In the genomic region with DNA sequence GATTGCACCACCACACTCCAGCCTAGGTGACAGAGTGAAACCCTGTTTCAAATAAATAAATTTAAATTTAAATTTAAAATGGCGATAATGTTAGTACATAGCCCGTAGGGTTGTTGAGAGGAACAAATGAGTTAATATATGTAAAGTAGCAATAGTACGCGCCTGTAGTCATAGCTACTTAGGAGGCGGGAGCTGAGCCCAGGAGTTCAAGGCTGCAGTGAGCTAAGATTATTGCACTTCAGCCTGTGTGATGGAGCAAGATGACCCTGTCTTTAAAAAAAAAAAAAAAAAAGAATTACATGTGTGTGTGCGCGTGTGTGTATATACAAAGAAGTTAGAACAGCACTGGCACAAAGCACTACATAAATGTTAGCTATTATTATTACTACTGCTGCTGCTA, we compare ENCODE assay signal across 25 cellular contexts.
DNase-seq lines count a peak whose midpoint lies in the region; ATAC-seq, FAIRE-seq and TF ChIP-seq lines count a peak whose summit lies in the region.
"Had no signal": no experiment of that assay in that cellular context is flagged by ENCODE, and none has a peak within 500 bp of the region (broad histone marks: within the 10 kb centered on the region; RNA-seq: fewer than 3 reads in every experiment).

No MANE protein-coding gene starts in this region.

- H3K4me2 ChIP-seq in HepG2 (ENCODE audit: low read depth, low read length): no peak overlapping the region
- H3K4me2 ChIP-seq in mammary epithelial cell (ENCODE audit: insufficient read depth, low read depth, low read length): no peak overlapping the region
- H3K4me2 ChIP-seq: A549; BLaER1 treated with 17β-estradiol and CSF1 and Interleukin-3, amounts not matched to agents 10 nM and 100 nM; GM23338 had no signal

- DNase-seq in HepG2 (ENCODE audit: low spot score) (peak; percentile 21), right lobe of liver (no peak), mammary epithelial cell (no peak), foreskin keratinocyte (no peak), NCI-H1417 (lab: John Stamatoyannopoulos, UW) (no peak), cerebellar cortex (ENCODE audit: low spot score) (no peak)
- no peak for DNase-seq in stimulated activated CD8-positive, alpha-beta memory T cell treated with anti-CD3 and anti-CD28 coated beads, Interleukin-4, amount 100 ng/mL, for 48 hours
- DNase-seq: 8988T; ACHN; AML-193; BE2C; CD4-positive, alpha-beta T cell; CD8-positive, alpha-beta memory T cell; DMS 273 treated with DMSO at 0.1 percent for 48 hours; DMS79; EL; GF-D8; H9 had no signal

- peaks cover 14% of the 10 kb centered on the region; the same call in 1 of the 2 replicates for H3K4me1 ChIP-seq in HepG2 (ENCODE audit: insufficient read depth, low read length)
- H3K4me1 ChIP-seq in right lobe of liver: no peaks in the 10 kb centered on the region
- H3K4me1 ChIP-seq in mammary epithelial cell (ENCODE audit: insufficient read depth, low read length): peaks cover 25% of the 10 kb centered on the region
- H3K4me1 ChIP-seq in foreskin keratinocyte: peaks cover 27% of the 10 kb centered on the region
- H3K4me1 ChIP-seq: A549, BE2C had no signal

- POLR2A ChIA-PET in HepG2 (lab: Yijun Ruan, JAX): interaction anchor here (0.6 to 0.7 kb wide), 2 partner anchors 28 to 117 kb away, joined by 3 read pairs; no protein-coding TSS in a partner anchor

- in situ Hi-C loops in HepG2 (cut with HindIII; ENCODE audit: extremely low pct_ligation_motif_present, low pct_unique_long_range_greater_than_20kb): no loop called here
- in situ Hi-C loops in mammary epithelial cell (cut with MboI; ENCODE audit: low sequenced_read_pairs in 2 of 2): no loop called here

- TF ChIP-seq POLR2A in HepG2 (IDR thresholded peaks at IDR 0.05; ENCODE audit: insufficient read depth in 1 of 2, low read depth in 2 of 2, low read length in 2 of 2): no peak
- no peak for TF ChIP-seq POLR2A in right lobe of liver (IDR thresholded peaks at IDR 0.05)

- FAIRE-seq in HepG2 (lab: Jason Lieb, UNC): no peak
- FAIRE-seq: A549, D721Med, GM12891, GM18507 had no signal

- H3K27ac ChIP-seq in HepG2 (ENCODE audit: extremely low read length, insufficient read depth, low read length): no peak overlapping the region
- H3K27ac ChIP-seq in right lobe of liver: no peak overlapping the region
- peak overlapping the region; percentile 74 for H3K27ac ChIP-seq in mammary epithelial cell (ENCODE audit: insufficient read depth, low read depth, low read length)
- peak overlapping the region; percentile 49 for H3K27ac ChIP-seq in foreskin keratinocyte
- H3K27ac ChIP-seq: A549; BLaER1 treated with 17β-estradiol and CSF1 and Interleukin-3, amounts not matched to agents 10 nM and 100 nM had no signal

- no peak overlapping the region for H3K9ac ChIP-seq in HepG2 (ENCODE audit: insufficient read depth, low read depth, low read length)
- no peak overlapping the region for H3K9ac ChIP-seq in mammary epithelial cell (ENCODE audit: insufficient read depth, low read length)
- H3K9ac ChIP-seq: BLaER1 treated with 17β-estradiol and CSF1 and Interleukin-3, amounts not matched to agents 10 nM and 100 nM had no signal

- no peak overlapping the region for H2AFZ ChIP-seq in HepG2 (ENCODE audit: low read length)
- H2AFZ ChIP-seq in mammary epithelial cell (ENCODE audit: low read depth, low read length): no peak overlapping the region
- H2AFZ ChIP-seq: GM23338 had no signal

- CTCF ChIA-PET in HepG2 (lab: Yijun Ruan, JAX; ENCODE audit: low intra/inter-chr PET ratio, low total read pairs) (no interaction called here), mammary epithelial cell (lab: Charles Lee; ENCODE audit: low non-redundant PET) (interaction anchor here (0.6 kb wide), 1 partner anchor 168 kb away, joined by 7 read pairs; no protein-coding TSS in a partner anchor)

- H3K36me3 ChIP-seq in HepG2 (replicated peaks in 1 of 2; ENCODE audit: control insufficient read depth in 1 of 2, insufficient read depth in 2 of 2, low read length in 2 of 2) (no peaks in the 10 kb centered on the region; a peak in 2 of 5 replicates), right lobe of liver (no peaks in the 10 kb centered on the region), mammary epithelial cell (ENCODE audit: insufficient read depth, low read length) (no peaks in the 10 kb centered on the region)
- H3K36me3 ChIP-seq: BE2C had no signal

- TF ChIP-seq CTCF in HepG2 (CRISPR knock-in tag; IDR thresholded peaks at IDR 0.05): no peak
- no peak for TF ChIP-seq CTCF in right lobe of liver (IDR thresholded peaks at IDR 0.05)
- no peak for TF ChIP-seq CTCF in mammary epithelial cell (conservative IDR thresholded peaks at IDR 0.05 in 1 of 2, IDR thresholded peaks at IDR 0.05 in 1 of 2; ENCODE audit: extremely low read depth in 1 of 2, insufficient read depth in 1 of 2, low read depth in 1 of 2, low read length in 2 of 2)
- TF ChIP-seq CTCF in foreskin keratinocyte (conservative IDR thresholded peaks at IDR 0.05): no peak

- no peak overlapping the region for H3K4me3 ChIP-seq in HepG2 (replicated peaks in 1 of 3; ENCODE audit: insufficient read depth in 1 of 3, low read depth in 2 of 3, low read length in 3 of 3)
- H3K4me3 ChIP-seq in right lobe of liver: no peak overlapping the region
- H3K4me3 ChIP-seq in mammary epithelial cell (replicated peaks in 1 of 3; ENCODE audit: insufficient read depth in 1 of 3, low read depth in 2 of 3, low read length in 3 of 3): no peak overlapping the region
- H3K4me3 ChIP-seq: A549; BLaER1 treated with 17β-estradiol and CSF1 and Interleukin-3, amounts not matched to agents 10 nM and 100 nM; GM23338 had no signal

- BruUV-seq in HepG2 (replicated peaks; lab: Mats Ljungman, UMichigan): no TSS peak
- BruUV-seq in mammary epithelial cell (replicated peaks; lab: Mats Ljungman, UMichigan): no TSS peak

- dilution Hi-C loops in mammary epithelial cell (cut with HindIII; ENCODE audit: low sequenced_read_pairs): no loop called here

- TF ChIP-seq EP300 in HepG2 (IDR thresholded peaks at IDR 0.05; ENCODE audit: low read depth in 2 of 2, low read length in 2 of 2) (no peak), HepG2 (CRISPR knock-in tag; IDR thresholded peaks at IDR 0.05; ENCODE audit: borderline replicate concordance) (no peak)

- TF ChIP-seq RAD21 in HepG2 (CRISPR knock-in tag; IDR thresholded peaks at IDR 0.05): no peak

- intact Hi-C loops in HepG2 (cut with micrococcal nuclease; ENCODE audit: unreplicated experiment): no loop called here
- intact Hi-C loops in right lobe of liver (cut with DNase I): no loop called here
- intact Hi-C loops in mammary epithelial cell (cut with micrococcal nuclease): loop anchor here (5.0 kb wide), 1 partner anchor 118 kb away; a partner anchor contains a TSS

- H3K79me2 ChIP-seq in HepG2 (ENCODE audit: insufficient read depth, low read length): no peaks in the 10 kb centered on the region
- no peaks in the 10 kb centered on the region for H3K79me2 ChIP-seq in mammary epithelial cell (ENCODE audit: insufficient read depth, low read length)

- H3K9me3 ChIP-seq in HepG2 (ENCODE audit: low read length) (peaks cover 10% of the 10 kb centered on the region; the same call in 1 of the 2 replicates), right lobe of liver (no peaks in the 10 kb centered on the region), mammary epithelial cell (replicated peaks; ENCODE audit: insufficient read depth, low read length) (no peaks in the 10 kb centered on the region)
- H3K9me3 ChIP-seq: A549, BE2C had no signal

- no peak for ATAC-seq in HepG2
- ATAC-seq in right lobe of liver: no peak
- ATAC-seq in foreskin keratinocyte: no peak
- ATAC-seq: A549, GM23338, HCT116 had no signal

- 96% methylated on average over 7 of the region's 7 CpGs for WGBS in HepG2 (ENCODE audit: low lambda C conversion rate)
- 87% methylated on average over 7 of the region's 7 CpGs for WGBS in right lobe of liver (ENCODE audit: insufficient coverage, low coverage, low lambda C conversion rate, missing lambda C conversion rate)
- WGBS in mammary epithelial cell (ENCODE audit: low coverage, missing lambda C conversion rate): 98% methylated on average over 7 of the region's 7 CpGs

- no peaks in the 10 kb centered on the region for H3K27me3 ChIP-seq in HepG2 (ENCODE audit: control insufficient read depth in 1 of 2, insufficient read depth in 2 of 2, low read length in 2 of 2)
- no peaks in the 10 kb centered on the region for H3K27me3 ChIP-seq in right lobe of liver
- no peaks in the 10 kb centered on the region for H3K27me3 ChIP-seq in mammary epithelial cell (ENCODE audit: insufficient read depth, low read length)
- H3K27me3 ChIP-seq in foreskin keratinocyte: no peaks in the 10 kb centered on the region
- H3K27me3 ChIP-seq: BE2C; BLaER1 treated with 17β-estradiol and CSF1 and Interleukin-3, amounts not matched to agents 10 nM and 100 nM had no signal

- H4K20me1 ChIP-seq in HepG2 (ENCODE audit: insufficient read depth, low read length) (no peaks in the 10 kb centered on the region), mammary epithelial cell (ENCODE audit: insufficient read depth, low read length) (no peaks in the 10 kb centered on the region)
- H4K20me1 ChIP-seq: BLaER1 treated with 17β-estradiol and CSF1 and Interleukin-3, amounts not matched to agents 10 nM and 100 nM had no signal

TF ChIP-seq in HepG2, 621 proteins besides CTCF, POLR2A, EP300 and RAD21 (continues in another document):
- TF ChIP-seq RFX1 (IDR thresholded peaks at IDR 0.05) (0 out of 2 replicates have a peak, but pooled peaks have one; percentile 17), ZNF556 (CRISPR knock-in tag; IDR thresholded peaks at IDR 0.05; ENCODE audit: borderline replicate concordance) (no peak), CEBPB (IDR thresholded peaks at IDR 0.05; ENCODE audit: borderline replicate concordance, low read depth, low read length) (peak; percentile 25; the same call in 1 of the 2 replicates)

Comparison
In these comparisons a context has a peak if more than half of its experiments do, and no peak if none do; other contexts are left out.
1. H3K27ac ChIP-seq: peak in mammary epithelial cell (single experiment) and foreskin keratinocyte (single experiment); none in HepG2 (single experiment) and right lobe of liver (0 of 3).